Comparison of ENCODE assay signal across 8 cellular contexts in the genomic region with DNA sequence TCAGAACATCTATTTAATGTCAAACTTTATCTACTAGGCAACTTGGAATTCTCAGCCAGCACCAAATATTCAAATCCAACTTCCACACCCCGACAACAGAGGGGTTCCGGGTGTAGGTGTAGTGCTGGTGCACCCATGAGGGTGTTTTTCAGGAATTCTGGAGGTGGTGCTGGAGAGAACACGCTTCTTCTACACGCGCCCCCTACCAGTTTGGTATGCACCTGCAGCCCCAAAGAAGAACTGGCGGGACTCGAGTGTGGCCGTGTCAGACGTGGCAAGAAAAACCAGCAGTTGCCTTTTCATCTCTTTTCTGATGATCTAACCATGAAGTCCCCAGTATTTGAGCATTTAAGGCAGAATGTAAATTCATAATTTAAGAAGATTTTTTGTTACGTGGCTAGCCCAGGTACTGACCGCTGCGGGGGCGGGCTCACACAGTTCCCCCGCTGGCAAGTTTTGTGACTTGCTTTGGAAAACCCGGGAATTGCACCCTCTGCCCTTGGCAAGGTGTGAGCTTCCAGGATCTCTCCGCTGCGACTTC. TPM values are rescaled to one million over a fixed set of nuclear protein-coding genes. Genes with fewer than 3 reads are reported as not detected.
DNase-seq lines count a peak whose midpoint lies in the region; ATAC-seq, FAIRE-seq and TF ChIP-seq lines count a peak whose summit lies in the region.

No MANE protein-coding gene starts in this region.

- H2AFZ ChIP-seq in osteoblast (ENCODE audit: low read length), result peak overlapping the region; percentile 74

- ATAC-seq in RWPE2 (ENCODE audit: low read depth) (peak; percentile 73), Right ventricle myocardium inferior (peak; percentile 82)

- H4K20me1 ChIP-seq in DOHH2 (ENCODE audit: control insufficient read depth, insufficient read depth, low read depth, low read length), result no peaks in the 10 kb centered on the region
- no peaks in the 10 kb centered on the region for H4K20me1 ChIP-seq in osteoblast (ENCODE audit: insufficient read depth, low read length)

- peak overlapping the region; percentile 67 for H3K4me3 ChIP-seq in DOHH2 (ENCODE audit: low read length)
- peak overlapping the region; percentile 66 for H3K4me3 ChIP-seq in RWPE2 (ENCODE audit: severe bottlenecking)
- H3K4me3 ChIP-seq in osteoblast (ENCODE audit: insufficient read depth, low read length), result peak overlapping the region; percentile 75
- peak overlapping the region; percentile 44 to 84 for H3K4me3 ChIP-seq in uterus

- peaks cover 11% of the 10 kb centered on the region for H3K4me1 Mint-ChIP-seq in activated naive CD4-positive, alpha-beta T cell treated with anti-CD3 and anti-CD28 coated beads, Interleukin-2, amount 10 ng/mL, durations not matched to agents 7 days and 5 days

- peak; percentile 55 for DNase-seq in H54 (ENCODE audit: insufficient read length, low spot score)
- DNase-seq in LoVo (ENCODE audit: low spot score), result peak; percentile 85
- DNase-seq in RWPE2 (ENCODE audit: low spot score), result peak; percentile 72
- peak; percentile 61 for DNase-seq in activated naive CD4-positive, alpha-beta T cell treated with anti-CD3 and anti-CD28 coated beads, Interleukin-2, amount 10 ng/mL, durations not matched to agents 7 days and 5 days
- peak; percentile 78 for DNase-seq in Right ventricle myocardium inferior (ENCODE audit: missing footprints)
- DNase-seq in osteoblast (ENCODE audit: insufficient read length, low spot score, missing footprints), result peak; percentile 89
- DNase-seq in uterus, result peak; percentile 58 to 64

- CTCF ChIA-PET in activated naive CD4-positive, alpha-beta T cell treated with anti-CD3 and anti-CD28 coated beads, Interleukin-2, amount 10 ng/mL, durations not matched to agents 7 days and 5 days (lab: Charles Lee), result interaction anchor here (1.3 to 1.7 kb wide), 2 partner anchors 32 to 44 kb away, joined by 3 read pairs; a partner anchor contains a TSS

- intact Hi-C loops in Right ventricle myocardium inferior (cut with DNase I) (loop anchor here (1.0 to 2.0 kb wide), 4 partner anchors 30 to 117 kb away; a partner anchor contains a TSS), uterus (cut with DNase I; ENCODE audit: low total_unique reads) (loop anchor here (5.0 kb wide), 1 partner anchor 116 kb away; a partner anchor contains a TSS)

- H3K27me3 ChIP-seq in DOHH2 (ENCODE audit: control insufficient read depth, low read length) (peaks cover 46% of the 10 kb centered on the region), RWPE2 (ENCODE audit: insufficient read depth, poor library complexity, severe bottlenecking) (peaks cover 9% of the 10 kb centered on the region), osteoblast (ENCODE audit: insufficient read depth, low read length) (peaks cover 35% of the 10 kb centered on the region), uterus (no peaks in the 10 kb centered on the region)

- peaks cover 9% of the 10 kb centered on the region for H3K4me1 ChIP-seq in DOHH2 (ENCODE audit: control insufficient read depth, low read length)
- no peaks in the 10 kb centered on the region for H3K4me1 ChIP-seq in RWPE2 (ENCODE audit: insufficient read depth, poor library complexity, severe bottlenecking)
- peaks cover 6% of the 10 kb centered on the region for H3K4me1 ChIP-seq in osteoblast (ENCODE audit: insufficient read depth, low read length)
- no peaks in the 10 kb centered on the region for H3K4me1 ChIP-seq in uterus

- no peaks in the 10 kb centered on the region for H3K9me2 ChIP-seq in DOHH2 (replicated peaks; ENCODE audit: control insufficient read depth, low read length)

- H3K79me2 ChIP-seq in DOHH2 (ENCODE audit: control insufficient read depth, low read length), result no peaks in the 10 kb centered on the region
- H3K79me2 ChIP-seq in osteoblast (ENCODE audit: insufficient read depth, low read length), result no peaks in the 10 kb centered on the region

- peaks cover 58% of the 10 kb centered on the region for H3K27me3 Mint-ChIP-seq in activated naive CD4-positive, alpha-beta T cell treated with anti-CD3 and anti-CD28 coated beads, Interleukin-2, amount 10 ng/mL, durations not matched to agents 7 days and 5 days

- H3K36me3 Mint-ChIP-seq in activated naive CD4-positive, alpha-beta T cell treated with anti-CD3 and anti-CD28 coated beads, Interleukin-2, amount 10 ng/mL, durations not matched to agents 7 days and 5 days, result no peaks in the 10 kb centered on the region

- TF ChIP-seq CTCF in DOHH2 (IDR thresholded peaks at IDR 0.05; ENCODE audit: low read depth, low read length, poor library complexity, severe bottlenecking) (peak; percentile 69), RWPE2 (IDR thresholded peaks at IDR 0.05; ENCODE audit: poor library complexity, severe bottlenecking) (peak; percentile 77), osteoblast (IDR thresholded peaks at IDR 0.05; ENCODE audit: extremely low read depth, low read depth, low read length) (peak; percentile 38), uterus (IDR thresholded peaks at IDR 0.05) (peak; percentile 51 to 78 (median 58))

- no peaks in the 10 kb centered on the region for H3F3A ChIP-seq in DOHH2 (ENCODE audit: control insufficient read depth, insufficient read depth)

- H3K27ac Mint-ChIP-seq in activated naive CD4-positive, alpha-beta T cell treated with anti-CD3 and anti-CD28 coated beads, Interleukin-2, amount 10 ng/mL, durations not matched to agents 7 days and 5 days, result no peak overlapping the region

- no peak overlapping the region for H3K27ac ChIP-seq in DOHH2 (ENCODE audit: low read depth, low read length)
- H3K27ac ChIP-seq in RWPE2 (ENCODE audit: poor library complexity, severe bottlenecking), result no peak overlapping the region
- H3K27ac ChIP-seq in osteoblast (ENCODE audit: low read depth, low read length), result no peak overlapping the region
- peak overlapping the region; percentile 36 to 83 for H3K27ac ChIP-seq in uterus

- TF ChIP-seq POLR2A in H54 (IDR thresholded peaks at IDR 0.05; ENCODE audit: low read depth, low read length) (no peak), uterus (IDR thresholded peaks at IDR 0.05) (no peak)

- FAIRE-seq in H54 (lab: Jason Lieb, UNC), result peak; percentile 77

- H3K4me2 ChIP-seq in DOHH2 (ENCODE audit: low read length), result peak overlapping the region; percentile 76
- peak overlapping the region; percentile 85 for H3K4me2 ChIP-seq in osteoblast (ENCODE audit: insufficient read depth, low read length)

- H3K9me3 Mint-ChIP-seq in activated naive CD4-positive, alpha-beta T cell treated with anti-CD3 and anti-CD28 coated beads, Interleukin-2, amount 10 ng/mL, durations not matched to agents 7 days and 5 days, result no peaks in the 10 kb centered on the region

- H3K36me3 ChIP-seq in DOHH2 (ENCODE audit: control insufficient read depth, low read length) (no peaks in the 10 kb centered on the region), RWPE2 (ENCODE audit: low read depth) (no peaks in the 10 kb centered on the region), osteoblast (ENCODE audit: insufficient read depth, low read length) (no peaks in the 10 kb centered on the region), uterus (no peaks in the 10 kb centered on the region)

- peak overlapping the region; percentile 77 for H3K4me3 Mint-ChIP-seq in activated naive CD4-positive, alpha-beta T cell treated with anti-CD3 and anti-CD28 coated beads, Interleukin-2, amount 10 ng/mL, durations not matched to agents 7 days and 5 days

- no peaks in the 10 kb centered on the region for H3K9me3 ChIP-seq in DOHH2 (ENCODE audit: control insufficient read depth, insufficient read depth, low read length)
- H3K9me3 ChIP-seq in RWPE2 (ENCODE audit: severe bottlenecking), result no peaks in the 10 kb centered on the region
- no peaks in the 10 kb centered on the region for H3K9me3 ChIP-seq in osteoblast (ENCODE audit: low read depth, low read length)
- H3K9me3 ChIP-seq in uterus, result no peaks in the 10 kb centered on the region

RNA-seq across cellular contexts. Expression of a gene that starts 0.4 kb away (rescaled TPM):
- total RNA-seq in Right ventricle myocardium inferior (53.6 TPM), osteoblast (2.2 and 2.4 TPM in 2 replicates), uterus (10 to 100 TPM in 3 of 4 donors, 1 to 10 TPM in 1; 2.0 to 42.6 (median 13.1) TPM)

RNA-seq across cellular contexts. Expression of a gene that starts 44.0 kb away (rescaled TPM):
- 2.0 TPM for total RNA-seq in Right ventricle myocardium inferior
- total RNA-seq in osteoblast, result 1.4 and 2.7 TPM in 2 replicates
- 1 to 10 TPM in 3 of 4 donors, under 1 TPM in 1; 0.51 to 6.7 (median 1.6) TPM for total RNA-seq in uterus

Comparison
In these comparisons a context has a peak if more than half of its experiments do, and no peak if none do; other contexts are left out.
1. H3K27ac ChIP-seq: peak in uterus (2 of 2); none in DOHH2 (single experiment), RWPE2 (single experiment) and osteoblast (single experiment).
2. Peak in every context shown above with its lines, with median percentiles within 50 percentile points of each other: H3K4me3 ChIP-seq, CTCF ChIP-seq and DNase-seq.